1 cellular context compared by ENCODE assay signal in genomic region chr3:50150863-50151686, GRCh38.
A peak's percentile ranks its signal among the peaks of the same experiment; 100 is the strongest.
TF ChIP-seq lines count a peak whose summit lies in the region.

No MANE protein-coding gene starts in this region.

TF ChIP-seq in HepG2, 621 proteins besides CTCF, POLR2A, EP300 and RAD21 (continued from another document and continues in another):
- no peak for TF ChIP-seq ATM (IDR thresholded peaks at IDR 0.05; ENCODE audit: borderline replicate concordance)
- TF ChIP-seq ZNF629 (CRISPR knock-in tag; conservative IDR thresholded peaks at IDR 0.05), result 0 out of 2 replicates have a peak, but pooled peaks have one; percentile 25
- TF ChIP-seq BCL3 (CRISPR knock-in tag; IDR thresholded peaks at IDR 0.05), result peak; percentile 20; the same call in 1 of the 2 replicates
- TF ChIP-seq SALL1 (CRISPR knock-in tag; IDR thresholded peaks at IDR 0.05), result peak; percentile 11; the same call in 1 of the 2 replicates
- TF ChIP-seq ZNF660 (CRISPR knock-in tag; IDR thresholded peaks at IDR 0.05; ENCODE audit: borderline replicate concordance, low read depth), result no peak
- TF ChIP-seq CEBPZ (IDR thresholded peaks at IDR 0.05; ENCODE audit: low read length), result no peak
- TF ChIP-seq ONECUT2 (CRISPR knock-in tag; IDR thresholded peaks at IDR 0.05), result no peak
- 0 out of 2 replicates have a peak, but pooled peaks have one; percentile 20 for TF ChIP-seq ZNF275 (CRISPR knock-in tag; IDR thresholded peaks at IDR 0.05; ENCODE audit: borderline replicate concordance)
- TF ChIP-seq DR1 (CRISPR knock-in tag; IDR thresholded peaks at IDR 0.05), result peak; percentile 63; the same call in 1 of the 2 replicates
- no peak for TF ChIP-seq NR3C1 (CRISPR knock-in tag; IDR thresholded peaks at IDR 0.05)
- TF ChIP-seq ZNF547 (CRISPR knock-in tag; IDR thresholded peaks at IDR 0.05), result peak; percentile 48; the same call in 1 of the 2 replicates
- peak; percentile 39; the same call in 1 of the 2 replicates for TF ChIP-seq RXRB (CRISPR knock-in tag; IDR thresholded peaks at IDR 0.05; ENCODE audit: borderline replicate concordance)
- peak; percentile 48; the same call in 1 of the 2 replicates for TF ChIP-seq SP4 (CRISPR knock-in tag; IDR thresholded peaks at IDR 0.05)
- TF ChIP-seq ZNF687 (CRISPR knock-in tag; IDR thresholded peaks at IDR 0.05), result peak; percentile 88
- peak; percentile 83 for TF ChIP-seq ZFY (CRISPR knock-in tag; IDR thresholded peaks at IDR 0.05)
- TF ChIP-seq DPF2 (CRISPR knock-in tag; IDR thresholded peaks at IDR 0.05; ENCODE audit: borderline replicate concordance, low read depth), result no peak
- TF ChIP-seq FLYWCH1 (CRISPR knock-in tag; IDR thresholded peaks at IDR 0.05), result no peak
- no peak for TF ChIP-seq TCF7 (IDR thresholded peaks at IDR 0.05; ENCODE audit: low read depth)
- 0 out of 2 replicates have a peak, but pooled peaks have one; percentile 8 for TF ChIP-seq ZNF331 (CRISPR knock-in tag; IDR thresholded peaks at IDR 0.05)
- peak; percentile 97 for TF ChIP-seq ZNF770 (CRISPR knock-in tag; IDR thresholded peaks at IDR 0.05)
- no peak for TF ChIP-seq HMG20A (CRISPR knock-in tag; IDR thresholded peaks at IDR 0.05; ENCODE audit: borderline replicate concordance)
- TF ChIP-seq ZNF292 (CRISPR knock-in tag; IDR thresholded peaks at IDR 0.05; ENCODE audit: borderline replicate concordance, low read depth), result 0 out of 2 replicates have a peak, but pooled peaks have one; percentile 18
- TF ChIP-seq NR1H2 (CRISPR knock-in tag; IDR thresholded peaks at IDR 0.05; ENCODE audit: borderline replicate concordance, low read depth), result 0 out of 2 replicates have a peak, but pooled peaks have one; percentile 3
- 0 out of 2 replicates have a peak, but pooled peaks have one; percentile 33 for TF ChIP-seq ZNF777 (CRISPR knock-in tag; IDR thresholded peaks at IDR 0.05)
- TF ChIP-seq ZNF350 (CRISPR knock-in tag; IDR thresholded peaks at IDR 0.05; ENCODE audit: borderline replicate concordance, low read depth), result 0 out of 2 replicates have a peak, but pooled peaks have one; percentile 39
- peak; percentile 39 for TF ChIP-seq ETV5 (CRISPR knock-in tag; IDR thresholded peaks at IDR 0.05; ENCODE audit: borderline replicate concordance)
- TF ChIP-seq ZNF839 (CRISPR knock-in tag; IDR thresholded peaks at IDR 0.05; ENCODE audit: borderline replicate concordance), result peak; percentile 73; the same call in 1 of the 2 replicates
- TF ChIP-seq NR0B2 (CRISPR knock-in tag; IDR thresholded peaks at IDR 0.05), result no peak
- no peak for TF ChIP-seq SNAPC5 (CRISPR knock-in tag; IDR thresholded peaks at IDR 0.05; ENCODE audit: borderline replicate concordance)
- no peak for TF ChIP-seq ZNF607 (CRISPR knock-in tag; IDR thresholded peaks at IDR 0.05; ENCODE audit: borderline replicate concordance)
- TF ChIP-seq SOX6 (IDR thresholded peaks at IDR 0.05), result no peak
- TF ChIP-seq SOX6 (CRISPR knock-in tag; IDR thresholded peaks at IDR 0.05), result 0 out of 2 replicates have a peak, but pooled peaks have one; percentile 17
- TF ChIP-seq HNF4G (IDR thresholded peaks at IDR 0.05; ENCODE audit: borderline replicate concordance, low read depth, low read length), result no peak
- 0 out of 2 replicates have a peak, but pooled peaks have one; percentile 38 for TF ChIP-seq HNF4G (CRISPR knock-in tag; IDR thresholded peaks at IDR 0.05; ENCODE audit: borderline replicate concordance, low read depth)
- peak; percentile 51; the same call in 1 of the 2 replicates for TF ChIP-seq HDAC1 (CRISPR knock-in tag; IDR thresholded peaks at IDR 0.05)
- TF ChIP-seq TEAD3 (CRISPR knock-in tag; optimal IDR thresholded peaks at IDR 0.05; ENCODE audit: borderline replicate concordance), result peak; percentile 21
- no peak for TF ChIP-seq CBFB (CRISPR knock-in tag; IDR thresholded peaks at IDR 0.05)
- TF ChIP-seq PATZ1 (CRISPR knock-in tag; IDR thresholded peaks at IDR 0.05), result peak; percentile 20; the same call in 1 of the 2 replicates
- TF ChIP-seq ZMYM3 (CRISPR knock-in tag; IDR thresholded peaks at IDR 0.05), result 0 out of 2 replicates have a peak, but pooled peaks have one; percentile 10
- no peak for TF ChIP-seq ZNF468 (CRISPR knock-in tag; IDR thresholded peaks at IDR 0.05)
- TF ChIP-seq STAT5B (CRISPR knock-in tag; IDR thresholded peaks at IDR 0.05), result no peak
- TF ChIP-seq BORCS8-MEF2B (CRISPR knock-in tag; IDR thresholded peaks at IDR 0.05), result peak; percentile 31; the same call in 1 of the 2 replicates
